Comparison of ENCODE assay signal across 1 cellular context in genomic region chr10:123491692-123492415, GRCh38.
TF ChIP-seq lines count a peak whose summit lies in the region.

No MANE protein-coding gene starts in this region.

TF ChIP-seq in WTC11, 78 proteins besides CTCF, POLR2A, EP300 and RAD21:
- no peak for TF ChIP-seq AR (CRISPR knock-in tag; IDR thresholded peaks at IDR 0.05)
- TF ChIP-seq IRF2 (CRISPR knock-in tag; IDR thresholded peaks at IDR 0.05; ENCODE audit: borderline replicate concordance, low read depth), result no peak
- no peak for TF ChIP-seq TCF7 (CRISPR knock-in tag; IDR thresholded peaks at IDR 0.05; ENCODE audit: low read depth)
- TF ChIP-seq ZNF423 (CRISPR knock-in tag; IDR thresholded peaks at IDR 0.05), result no peak
- no peak for TF ChIP-seq ZMAT4 (CRISPR knock-in tag; IDR thresholded peaks at IDR 0.05)
- no peak for TF ChIP-seq ZBTB21 (CRISPR knock-in tag; IDR thresholded peaks at IDR 0.05; ENCODE audit: borderline replicate concordance)
- TF ChIP-seq USF1 (CRISPR knock-in tag; IDR thresholded peaks at IDR 0.05), result no peak
- TF ChIP-seq ESRRA (CRISPR knock-in tag; IDR thresholded peaks at IDR 0.05; ENCODE audit: borderline replicate concordance), result no peak
